8 cellular contexts compared by ENCODE assay signal in the genomic region with DNA sequence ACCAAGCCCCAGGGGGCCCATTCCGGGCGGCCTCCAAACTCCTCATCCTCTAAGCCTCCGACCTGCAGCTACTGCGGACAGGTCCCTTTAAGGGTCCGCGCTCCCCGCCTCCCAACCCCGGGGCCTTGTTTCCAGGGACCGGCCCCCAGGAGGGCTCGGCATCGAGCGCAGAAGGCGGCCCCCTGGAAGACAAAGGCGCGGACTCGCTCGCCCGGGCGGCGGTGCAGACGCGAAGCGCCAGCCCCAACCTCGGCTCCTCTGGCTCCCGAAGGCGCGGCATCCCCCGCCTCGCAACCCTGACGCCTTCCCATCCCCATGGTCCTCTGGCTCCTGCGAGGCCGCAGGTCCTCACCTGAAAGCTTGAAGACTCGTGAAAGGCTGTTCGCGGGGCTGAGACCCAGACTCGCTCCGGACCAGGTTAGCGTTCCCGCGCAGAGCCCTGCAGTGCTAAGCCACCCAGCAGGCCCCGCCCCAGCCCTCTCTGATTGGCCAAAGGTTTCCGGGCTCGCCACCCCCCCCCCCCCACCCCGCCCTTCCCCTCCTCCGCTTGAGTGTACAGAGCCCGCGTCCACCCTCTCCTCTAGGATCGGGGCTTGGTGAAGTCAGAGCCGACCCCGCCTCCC. TPM values are rescaled to one million over a fixed set of nuclear protein-coding genes. Genes with fewer than 3 reads are reported as not detected.
A peak's percentile ranks its signal among the peaks of the same experiment; 100 is the strongest.
DNase-seq lines count a peak whose midpoint lies in the region; ATAC-seq and TF ChIP-seq lines count a peak whose summit lies in the region.

A gene (minus strand): TSS at position 426 of the 623 bp plus-strand sequence.

- DNase-seq in GM12864 (ENCODE audit: low read depth) (no peak), NCI-H345 (lab: John Stamatoyannopoulos, UW) (peak; percentile 81), lower lobe of right lung (peak; percentile 76), GF-D8 (lab: John Stamatoyannopoulos, UW) (no peak)
- peak; percentile 14 to 15 for DNase-seq in activated CD8-positive, alpha-beta memory T cell treated with anti-CD3 and anti-CD28 coated beads for 4 hours (ENCODE audit: low read depth in 2 of 2)
- DNase-seq in effector CD8-positive, alpha-beta T cell (lab: John Stamatoyannopoulos, UW): peak; percentile 30
- DNase-seq in stimulated activated CD4-positive, alpha-beta T cell treated with anti-CD3 and anti-CD28 coated beads, TNF-alpha, amount 100 ng/mL, for 24 hours (ENCODE audit: low read depth in 3 of 3): peak; percentile 13 to 61 (median 21)

- H3K27me3 ChIP-seq in lower lobe of right lung (ENCODE audit: low read depth): no peaks in the 10 kb centered on the region

- H3K4me3 ChIP-seq in GM12864 (ENCODE audit: low read depth, low read length) (peak within 1 kb of the TSS; percentile 23; the same call in 1 of the 2 replicates), lower lobe of right lung (peak within 1 kb of the TSS; percentile 58)

- H3K36me3 ChIP-seq in lower lobe of right lung: no peaks in the 10 kb centered on the region

- no peak for TF ChIP-seq CTCF in GM12864 (IDR thresholded peaks at IDR 0.05; ENCODE audit: low read depth, low read length, missing control alignments)
- no peak for TF ChIP-seq CTCF in lower lobe of right lung (IDR thresholded peaks at IDR 0.05)

- no peaks in the 10 kb centered on the region for H3K4me1 ChIP-seq in lower lobe of right lung

- intact Hi-C loops in lower lobe of right lung (cut with DNase I): no loop called here

- no peak within 1 kb of the TSS for H3K27ac ChIP-seq in lower lobe of right lung

- peak; percentile 94 for ATAC-seq in HG02981 (IDR thresholded peaks at IDR 0.05; ENCODE audit: unreplicated experiment)
- ATAC-seq in lower lobe of right lung: peak; percentile 93 to 95

- no peaks in the 10 kb centered on the region for H3K9me3 ChIP-seq in lower lobe of right lung

RNA-seq across cellular contexts. Expression of the gene that starts here (rescaled TPM):
- 1.8 TPM for total RNA-seq in lower lobe of right lung

Comparison
In these comparisons a context has a peak if more than half of its experiments do, and no peak if none do; other contexts are left out.
1. DNase-seq: peak in NCI-H345 (single experiment), activated CD8-positive, alpha-beta memory T cell treated with anti-CD3 and anti-CD28 coated beads for 4 hours (2 of 2), effector CD8-positive, alpha-beta T cell (single experiment), lower lobe of right lung (single experiment) and stimulated activated CD4-positive, alpha-beta T cell treated with anti-CD3 and anti-CD28 coated beads, TNF-alpha, amount 100 ng/mL, for 24 hours (3 of 3); none in GM12864 (single experiment) and GF-D8 (single experiment).